ENCODE assay signal across 9 cellular contexts in the genomic region with DNA sequence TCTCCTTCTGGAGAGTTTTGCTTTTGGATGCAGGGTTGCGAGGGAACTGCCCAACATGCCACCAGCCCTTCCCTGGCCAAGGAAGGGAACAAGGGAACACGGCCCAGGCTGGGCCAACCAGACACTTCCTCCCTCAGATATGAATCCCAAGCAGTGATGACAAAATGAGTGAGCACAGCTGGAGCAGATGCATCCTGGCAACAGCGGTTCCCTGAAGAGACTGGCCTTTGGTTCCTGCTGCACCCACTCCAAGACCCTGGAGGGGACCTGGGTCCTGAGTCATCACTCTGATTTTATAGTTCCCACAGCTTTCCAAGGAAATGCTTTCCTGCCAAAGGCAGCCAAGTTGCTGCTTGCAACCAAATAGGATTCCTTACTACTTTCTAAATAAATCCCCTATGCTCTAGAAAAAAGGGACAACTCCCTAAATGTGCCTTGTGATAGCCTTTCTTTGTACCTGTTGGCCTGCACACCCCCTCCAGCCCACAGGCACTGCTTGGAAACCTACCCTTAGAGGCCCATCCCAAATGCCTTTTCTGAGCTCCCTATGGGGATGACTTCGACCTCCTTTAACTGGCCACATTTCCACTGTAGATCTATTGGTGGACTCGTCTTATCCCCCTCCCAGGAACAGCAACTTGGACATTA. TPM values are rescaled to one million over a fixed set of nuclear protein-coding genes. Genes with fewer than 3 reads are reported as not detected.
DNase-seq lines count a peak whose midpoint lies in the region; ATAC-seq and TF ChIP-seq lines count a peak whose summit lies in the region.
"Had no signal": no experiment of that assay in that cellular context is flagged by ENCODE, and none has a peak within 500 bp of the region (broad histone marks: within the 10 kb centered on the region; RNA-seq: fewer than 3 reads in every experiment).

No MANE protein-coding gene starts in this region.

- DNase-seq in natural killer cell treated with Interleukin-12 subunit alpha and Interleukin-12 subunit beta and Interleukin-15 and Interleukin-18, amount 100 ng/mL, for 72 hours (ENCODE audit: low spot score): no peak
- no peak for DNase-seq in natural killer cell
- DNase-seq in body of pancreas: peak in 3 of 4 donors; percentile 20 to 59 (median 22)
- no peak for DNase-seq in right lobe of liver
- DNase-seq in vagina (ENCODE audit: extremely low spot score in 2 of 2): no peak
- no peak for DNase-seq in NCI-H187 (lab: John Stamatoyannopoulos, UW)
- no peak for DNase-seq in NCI-H128 (lab: John Stamatoyannopoulos, UW; ENCODE audit: unreplicated experiment)
- DNase-seq: hippocampal formation had no signal

- 74 to 77% methylated on average over 5 of the region's 5 CpGs for WGBS in body of pancreas, 2 donors
- 56% methylated on average over 5 of the region's 5 CpGs for WGBS in right lobe of liver (ENCODE audit: insufficient coverage, low coverage, low lambda C conversion rate, missing lambda C conversion rate)

- no peak overlapping the region for H3K4me3 Mint-ChIP-seq in natural killer cell treated with Interleukin-12 subunit alpha and Interleukin-12 subunit beta and Interleukin-15 and Interleukin-18, amount 100 ng/mL, for 72 hours
- H3K4me3 Mint-ChIP-seq in natural killer cell: no peak overlapping the region

- peaks cover 48 to 50% of the 10 kb centered on the region in 2 donors for H3K4me1 Mint-ChIP-seq in natural killer cell treated with Interleukin-12 subunit alpha and Interleukin-12 subunit beta and Interleukin-15 and Interleukin-18, amount 100 ng/mL, for 72 hours (ENCODE audit: low read depth in 2 of 2)
- peaks cover 50 to 66% of the 10 kb centered on the region in 2 donors for H3K4me1 Mint-ChIP-seq in natural killer cell

- H3K27me3 ChIP-seq in body of pancreas: no peaks in the 10 kb centered on the region
- H3K27me3 ChIP-seq in right lobe of liver: no peaks in the 10 kb centered on the region
- H3K27me3 ChIP-seq in vagina: no peaks in the 10 kb centered on the region

- no peak overlapping the region for H3K4me3 ChIP-seq in body of pancreas
- no peak overlapping the region for H3K4me3 ChIP-seq in right lobe of liver
- no peak overlapping the region for H3K4me3 ChIP-seq in vagina

- peak overlapping the region; percentile 19 to 40 for H3K27ac Mint-ChIP-seq in natural killer cell treated with Interleukin-12 subunit alpha and Interleukin-12 subunit beta and Interleukin-15 and Interleukin-18, amount 100 ng/mL, for 72 hours
- no peak overlapping the region for H3K27ac Mint-ChIP-seq in natural killer cell

- TF ChIP-seq CTCF in natural killer cell (IDR thresholded peaks at IDR 0.05) (no peak), body of pancreas (IDR thresholded peaks at IDR 0.05) (no peak), right lobe of liver (IDR thresholded peaks at IDR 0.05) (no peak), vagina (IDR thresholded peaks at IDR 0.05) (no peak)

- H3K27me3 Mint-ChIP-seq in natural killer cell treated with Interleukin-12 subunit alpha and Interleukin-12 subunit beta and Interleukin-15 and Interleukin-18, amount 100 ng/mL, for 72 hours: no peaks in the 10 kb centered on the region
- no peaks in the 10 kb centered on the region for H3K27me3 Mint-ChIP-seq in natural killer cell (ENCODE audit: low read depth in 2 of 2)

- no peaks in the 10 kb centered on the region for H3K9me3 ChIP-seq in body of pancreas
- no peaks in the 10 kb centered on the region for H3K9me3 ChIP-seq in right lobe of liver
- H3K9me3 ChIP-seq in vagina: no peaks in the 10 kb centered on the region

- intact Hi-C loops in natural killer cell (cut with micrococcal nuclease) (no loop called here), body of pancreas (cut with DNase I) (no loop called here), right lobe of liver (cut with DNase I) (no loop called here), vagina (cut with DNase I) (no loop called here)

- H3K4me1 ChIP-seq in body of pancreas (peaks cover 34% of the 10 kb centered on the region), right lobe of liver (peaks cover 0 to 45% (median 10%) of the 10 kb centered on the region in 4 donors), vagina (peaks cover 81% of the 10 kb centered on the region)

- H3K27ac ChIP-seq in body of pancreas (peak overlapping the region in 2 of 4 donors; percentile 1 to 29), right lobe of liver (no peak overlapping the region), vagina (peak overlapping the region; percentile 34)

- TF ChIP-seq POLR2A in body of pancreas (IDR thresholded peaks at IDR 0.05) (no peak), right lobe of liver (IDR thresholded peaks at IDR 0.05) (no peak), vagina (IDR thresholded peaks at IDR 0.05) (no peak)

- H3K36me3 ChIP-seq in body of pancreas (replicated peaks in 1 of 2; ENCODE audit: insufficient read depth in 1 of 2, low read depth in 2 of 2) (no peaks in the 10 kb centered on the region), right lobe of liver (peaks cover 0 to 2% (median 0%) of the 10 kb centered on the region in 4 donors), vagina (no peaks in the 10 kb centered on the region)

- peaks cover 5% of the 10 kb centered on the region for H3K36me3 Mint-ChIP-seq in natural killer cell treated with Interleukin-12 subunit alpha and Interleukin-12 subunit beta and Interleukin-15 and Interleukin-18, amount 100 ng/mL, for 72 hours
- H3K36me3 Mint-ChIP-seq in natural killer cell: no peaks in the 10 kb centered on the region

- no peak for ATAC-seq in natural killer cell treated with Interleukin-12 subunit alpha and Interleukin-12 subunit beta and Interleukin-15 and Interleukin-18, amount 100 ng/mL, for 72 hours
- ATAC-seq in natural killer cell: no peak
- ATAC-seq in body of pancreas: peak; percentile 16
- ATAC-seq in right lobe of liver: peak; percentile 5 to 16 (median 8)
- no peak for ATAC-seq in HG03432 (IDR thresholded peaks at IDR 0.05; ENCODE audit: unreplicated experiment)

- no peaks in the 10 kb centered on the region for H3K9me3 Mint-ChIP-seq in natural killer cell treated with Interleukin-12 subunit alpha and Interleukin-12 subunit beta and Interleukin-15 and Interleukin-18, amount 100 ng/mL, for 72 hours
- no peaks in the 10 kb centered on the region for H3K9me3 Mint-ChIP-seq in natural killer cell

RNA-seq across cellular contexts. Expression of a gene that starts 5.3 kb away (rescaled TPM):
- total RNA-seq in natural killer cell treated with Interleukin-12 subunit alpha and Interleukin-12 subunit beta and Interleukin-15 and Interleukin-18, amount 100 ng/mL, for 72 hours: 10 to 100 TPM; 63.0 to 66.0 TPM
- total RNA-seq in natural killer cell: 10 to 100 TPM; 25.9 to 39.1 (median 36.9) TPM
- total RNA-seq in body of pancreas: 10 to 100 TPM in 1 of 2 donors, 1 to 10 TPM in 1; 9.1 to 11.2 TPM
- 10 to 100 TPM; 10.4 to 16.7 (median 14.5) TPM for total RNA-seq in right lobe of liver
- 14.0 TPM for total RNA-seq in vagina

RNA-seq across cellular contexts. Expression of a gene that starts 20.8 kb away (rescaled TPM):
- 10 to 100 TPM; 19.4 to 35.2 TPM for total RNA-seq in natural killer cell treated with Interleukin-12 subunit alpha and Interleukin-12 subunit beta and Interleukin-15 and Interleukin-18, amount 100 ng/mL, for 72 hours
- total RNA-seq in natural killer cell: 10 to 100 TPM; 28.5 to 33.0 (median 29.6) TPM
- total RNA-seq in body of pancreas: 10 to 100 TPM; 15.0 to 28.3 TPM
- total RNA-seq in right lobe of liver: 10 to 100 TPM; 10.9 to 16.7 (median 13.4) TPM
- total RNA-seq in vagina: 20.6 TPM

Comparison
In these comparisons a context has a peak if more than half of its experiments do, and no peak if none do; other contexts are left out.
1. H3K27ac Mint-ChIP-seq: peak in natural killer cell treated with Interleukin-12 subunit alpha and Interleukin-12 subunit beta and Interleukin-15 and Interleukin-18, amount 100 ng/mL, for 72 hours (2 of 2); none in natural killer cell (0 of 2).
2. ATAC-seq: peak in body of pancreas (single experiment) and right lobe of liver (4 of 4); none in natural killer cell treated with Interleukin-12 subunit alpha and Interleukin-12 subunit beta and Interleukin-15 and Interleukin-18, amount 100 ng/mL, for 72 hours (0 of 2), natural killer cell (0 of 3) and HG03432 (single experiment).
3. DNase-seq: peak in body of pancreas (3 of 4); none in natural killer cell treated with Interleukin-12 subunit alpha and Interleukin-12 subunit beta and Interleukin-15 and Interleukin-18, amount 100 ng/mL, for 72 hours (single experiment), natural killer cell (single experiment), right lobe of liver (0 of 3), vagina (0 of 2), NCI-H187 (0 of 2) and NCI-H128 (single experiment).